Comparison of ENCODE assay signal across 1 cellular context in genomic region chr19:41887711-41888382, GRCh38.
TF ChIP-seq lines count a peak whose summit lies in the region.

No MANE protein-coding gene starts in this region.

TF ChIP-seq in HepG2, 621 proteins besides CTCF, POLR2A, EP300 and RAD21 (continued from another document and continues in another):
- TF ChIP-seq NFE2L2 (IDR thresholded peaks at IDR 0.05; ENCODE audit: low read length) (no peak), FIP1L1 (IDR thresholded peaks at IDR 0.05; ENCODE audit: borderline replicate concordance, insufficient read depth, low read depth, low read length) (peak; percentile 83; the same call in 1 of the 2 replicates), HOXA3 (CRISPR knock-in tag; IDR thresholded peaks at IDR 0.05) (peak; percentile 61; the same call in 1 of the 2 replicates), ZNF576 (CRISPR knock-in tag; IDR thresholded peaks at IDR 0.05) (no peak), ZNF550 (CRISPR knock-in tag; IDR thresholded peaks at IDR 0.05; ENCODE audit: borderline replicate concordance) (no peak), MEIS1 (CRISPR knock-in tag; IDR thresholded peaks at IDR 0.05; ENCODE audit: borderline replicate concordance) (no peak), RAD51 (IDR thresholded peaks at IDR 0.05; ENCODE audit: borderline replicate concordance) (no peak), RERE (CRISPR knock-in tag; IDR thresholded peaks at IDR 0.05; ENCODE audit: low read depth) (peak; percentile 80), ZNF317 (CRISPR knock-in tag; IDR thresholded peaks at IDR 0.05) (no peak; the same call in 1 of the 2 replicates), ZNF296 (CRISPR knock-in tag; conservative IDR thresholded peaks at IDR 0.05) (no peak), TEF (CRISPR knock-in tag; IDR thresholded peaks at IDR 0.05) (no peak), RFX3 (CRISPR knock-in tag; IDR thresholded peaks at IDR 0.05) (no peak), NCOA5 (CRISPR knock-in tag; IDR thresholded peaks at IDR 0.05) (no peak), ZNF724P (CRISPR knock-in tag; IDR thresholded peaks at IDR 0.05; ENCODE audit: borderline replicate concordance) (no peak), PTBP1 (IDR thresholded peaks at IDR 0.05; ENCODE audit: low read depth, low read length, poor library complexity, severe bottlenecking) (peak; percentile 65), HMGA1 (CRISPR knock-in tag; conservative IDR thresholded peaks at IDR 0.05) (no peak), ARNT2 (CRISPR knock-in tag; IDR thresholded peaks at IDR 0.05; ENCODE audit: low read depth) (peak; percentile 57; the same call in 1 of the 2 replicates), KLF15 (CRISPR knock-in tag; IDR thresholded peaks at IDR 0.05; ENCODE audit: borderline replicate concordance) (no peak), MYC (CRISPR knock-in tag; IDR thresholded peaks at IDR 0.05; ENCODE audit: borderline replicate concordance) (no peak; the same call in 1 of the 2 replicates), POLR2AphosphoS5 (IDR thresholded peaks at IDR 0.05; ENCODE audit: low read depth, low read length) (no peak), ZNF644 (CRISPR knock-in tag; IDR thresholded peaks at IDR 0.05; ENCODE audit: low read depth) (no peak), U2AF1 (optimal IDR thresholded peaks at IDR 0.05; ENCODE audit: low read depth, low read length) (no peak), KLF13 (CRISPR knock-in tag; IDR thresholded peaks at IDR 0.05) (no peak), ZNF207 (IDR thresholded peaks at IDR 0.05; ENCODE audit: borderline replicate concordance) (no peak), ZBTB42 (CRISPR knock-in tag; IDR thresholded peaks at IDR 0.05) (no peak), NCOA1 (CRISPR knock-in tag; IDR thresholded peaks at IDR 0.05) (no peak), ZNF44 (CRISPR knock-in tag; IDR thresholded peaks at IDR 0.05) (no peak), MAFF (IDR thresholded peaks at IDR 0.05; ENCODE audit: low read depth, low read length) (no peak), ZNF563 (CRISPR knock-in tag; IDR thresholded peaks at IDR 0.05) (no peak), ZSCAN5A (CRISPR knock-in tag; IDR thresholded peaks at IDR 0.05; ENCODE audit: borderline replicate concordance) (no peak), RARG (CRISPR knock-in tag; IDR thresholded peaks at IDR 0.05; ENCODE audit: low read depth) (no peak), DBP (CRISPR knock-in tag; IDR thresholded peaks at IDR 0.05; ENCODE audit: not compliant biosample characterization) (no peak), THAP11 (CRISPR knock-in tag; IDR thresholded peaks at IDR 0.05) (peak; percentile 74), TBX3 (IDR thresholded peaks at IDR 0.05; ENCODE audit: borderline replicate concordance) (peak; percentile 98), AGO1 (IDR thresholded peaks at IDR 0.05; ENCODE audit: low read depth, low read length, poor library complexity, severe bottlenecking) (peak; percentile 86)
- TF ChIP-seq, protein P1, sequence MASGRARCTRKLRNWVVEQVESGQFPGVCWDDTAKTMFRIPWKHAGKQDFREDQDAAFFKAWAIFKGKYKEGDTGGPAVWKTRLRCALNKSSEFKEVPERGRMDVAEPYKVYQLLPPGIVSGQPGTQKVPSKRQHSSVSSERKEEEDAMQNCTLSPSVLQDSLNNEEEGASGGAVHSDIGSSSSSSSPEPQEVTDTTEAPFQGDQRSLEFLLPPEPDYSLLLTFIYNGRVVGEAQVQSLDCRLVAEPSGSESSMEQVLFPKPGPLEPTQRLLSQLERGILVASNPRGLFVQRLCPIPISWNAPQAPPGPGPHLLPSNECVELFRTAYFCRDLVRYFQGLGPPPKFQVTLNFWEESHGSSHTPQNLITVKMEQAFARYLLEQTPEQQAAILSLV (CRISPR knock-in tag; IDR thresholded peaks at IDR 0.05; ENCODE audit: borderline replicate concordance) = no peak
- TF ChIP-seq, protein P2, sequence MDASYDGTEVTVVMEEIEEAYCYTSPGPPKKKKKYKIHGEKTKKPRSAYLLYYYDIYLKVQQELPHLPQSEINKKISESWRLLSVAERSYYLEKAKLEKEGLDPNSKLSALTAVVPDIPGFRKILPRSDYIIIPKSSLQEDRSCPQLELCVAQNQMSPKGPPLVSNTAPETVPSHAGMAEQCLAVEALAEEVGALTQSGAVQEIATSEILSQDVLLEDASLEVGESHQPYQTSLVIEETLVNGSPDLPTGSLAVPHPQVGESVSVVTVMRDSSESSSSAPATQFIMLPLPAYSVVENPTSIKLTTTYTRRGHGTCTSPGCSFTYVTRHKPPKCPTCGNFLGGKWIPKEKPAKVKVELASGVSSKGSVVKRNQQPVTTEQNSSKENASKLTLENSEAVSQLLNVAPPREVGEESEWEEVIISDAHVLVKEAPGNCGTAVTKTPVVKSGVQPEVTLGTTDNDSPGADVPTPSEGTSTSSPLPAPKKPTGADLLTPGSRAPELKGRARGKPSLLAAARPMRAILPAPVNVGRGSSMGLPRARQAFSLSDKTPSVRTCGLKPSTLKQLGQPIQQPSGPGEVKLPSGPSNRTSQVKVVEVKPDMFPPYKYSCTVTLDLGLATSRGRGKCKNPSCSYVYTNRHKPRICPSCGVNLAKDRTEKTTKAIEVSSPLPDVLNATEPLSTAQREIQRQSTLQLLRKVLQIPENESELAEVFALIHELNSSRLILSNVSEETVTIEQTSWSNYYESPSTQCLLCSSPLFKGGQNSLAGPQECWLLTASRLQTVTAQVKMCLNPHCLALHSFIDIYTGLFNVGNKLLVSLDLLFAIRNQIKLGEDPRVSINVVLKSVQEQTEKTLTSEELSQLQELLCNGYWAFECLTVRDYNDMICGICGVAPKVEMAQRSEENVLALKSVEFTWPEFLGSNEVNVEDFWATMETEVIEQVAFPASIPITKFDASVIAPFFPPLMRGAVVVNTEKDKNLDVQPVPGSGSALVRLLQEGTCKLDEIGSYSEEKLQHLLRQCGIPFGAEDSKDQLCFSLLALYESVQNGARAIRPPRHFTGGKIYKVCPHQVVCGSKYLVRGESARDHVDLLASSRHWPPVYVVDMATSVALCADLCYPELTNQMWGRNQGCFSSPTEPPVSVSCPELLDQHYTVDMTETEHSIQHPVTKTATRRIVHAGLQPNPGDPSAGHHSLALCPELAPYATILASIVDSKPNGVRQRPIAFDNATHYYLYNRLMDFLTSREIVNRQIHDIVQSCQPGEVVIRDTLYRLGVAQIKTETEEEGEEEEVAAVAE (CRISPR knock-in tag; IDR thresholded peaks at IDR 0.05; ENCODE audit: borderline replicate concordance) = no peak
- TF ChIP-seq, protein P3, sequence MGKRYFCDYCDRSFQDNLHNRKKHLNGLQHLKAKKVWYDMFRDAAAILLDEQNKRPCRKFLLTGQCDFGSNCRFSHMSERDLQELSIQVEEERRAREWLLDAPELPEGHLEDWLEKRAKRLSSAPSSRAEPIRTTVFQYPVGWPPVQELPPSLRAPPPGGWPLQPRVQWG (CRISPR knock-in tag; IDR thresholded peaks at IDR 0.05; ENCODE audit: borderline replicate concordance, low read depth) = no peak
- TF ChIP-seq, protein P4, sequence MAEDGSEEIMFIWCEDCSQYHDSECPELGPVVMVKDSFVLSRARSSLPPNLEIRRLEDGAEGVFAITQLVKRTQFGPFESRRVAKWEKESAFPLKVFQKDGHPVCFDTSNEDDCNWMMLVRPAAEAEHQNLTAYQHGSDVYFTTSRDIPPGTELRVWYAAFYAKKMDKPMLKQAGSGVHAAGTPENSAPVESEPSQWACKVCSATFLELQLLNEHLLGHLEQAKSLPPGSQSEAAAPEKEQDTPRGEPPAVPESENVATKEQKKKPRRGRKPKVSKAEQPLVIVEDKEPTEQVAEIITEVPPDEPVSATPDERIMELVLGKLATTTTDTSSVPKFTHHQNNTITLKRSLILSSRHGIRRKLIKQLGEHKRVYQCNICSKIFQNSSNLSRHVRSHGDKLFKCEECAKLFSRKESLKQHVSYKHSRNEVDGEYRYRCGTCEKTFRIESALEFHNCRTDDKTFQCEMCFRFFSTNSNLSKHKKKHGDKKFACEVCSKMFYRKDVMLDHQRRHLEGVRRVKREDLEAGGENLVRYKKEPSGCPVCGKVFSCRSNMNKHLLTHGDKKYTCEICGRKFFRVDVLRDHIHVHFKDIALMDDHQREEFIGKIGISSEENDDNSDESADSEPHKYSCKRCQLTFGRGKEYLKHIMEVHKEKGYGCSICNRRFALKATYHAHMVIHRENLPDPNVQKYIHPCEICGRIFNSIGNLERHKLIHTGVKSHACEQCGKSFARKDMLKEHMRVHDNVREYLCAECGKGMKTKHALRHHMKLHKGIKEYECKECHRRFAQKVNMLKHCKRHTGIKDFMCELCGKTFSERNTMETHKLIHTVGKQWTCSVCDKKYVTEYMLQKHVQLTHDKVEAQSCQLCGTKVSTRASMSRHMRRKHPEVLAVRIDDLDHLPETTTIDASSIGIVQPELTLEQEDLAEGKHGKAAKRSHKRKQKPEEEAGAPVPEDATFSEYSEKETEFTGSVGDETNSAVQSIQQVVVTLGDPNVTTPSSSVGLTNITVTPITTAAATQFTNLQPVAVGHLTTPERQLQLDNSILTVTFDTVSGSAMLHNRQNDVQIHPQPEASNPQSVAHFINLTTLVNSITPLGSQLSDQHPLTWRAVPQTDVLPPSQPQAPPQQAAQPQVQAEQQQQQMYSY (CRISPR knock-in tag; IDR thresholded peaks at IDR 0.05) = no peak
- TF ChIP-seq, protein P5, sequence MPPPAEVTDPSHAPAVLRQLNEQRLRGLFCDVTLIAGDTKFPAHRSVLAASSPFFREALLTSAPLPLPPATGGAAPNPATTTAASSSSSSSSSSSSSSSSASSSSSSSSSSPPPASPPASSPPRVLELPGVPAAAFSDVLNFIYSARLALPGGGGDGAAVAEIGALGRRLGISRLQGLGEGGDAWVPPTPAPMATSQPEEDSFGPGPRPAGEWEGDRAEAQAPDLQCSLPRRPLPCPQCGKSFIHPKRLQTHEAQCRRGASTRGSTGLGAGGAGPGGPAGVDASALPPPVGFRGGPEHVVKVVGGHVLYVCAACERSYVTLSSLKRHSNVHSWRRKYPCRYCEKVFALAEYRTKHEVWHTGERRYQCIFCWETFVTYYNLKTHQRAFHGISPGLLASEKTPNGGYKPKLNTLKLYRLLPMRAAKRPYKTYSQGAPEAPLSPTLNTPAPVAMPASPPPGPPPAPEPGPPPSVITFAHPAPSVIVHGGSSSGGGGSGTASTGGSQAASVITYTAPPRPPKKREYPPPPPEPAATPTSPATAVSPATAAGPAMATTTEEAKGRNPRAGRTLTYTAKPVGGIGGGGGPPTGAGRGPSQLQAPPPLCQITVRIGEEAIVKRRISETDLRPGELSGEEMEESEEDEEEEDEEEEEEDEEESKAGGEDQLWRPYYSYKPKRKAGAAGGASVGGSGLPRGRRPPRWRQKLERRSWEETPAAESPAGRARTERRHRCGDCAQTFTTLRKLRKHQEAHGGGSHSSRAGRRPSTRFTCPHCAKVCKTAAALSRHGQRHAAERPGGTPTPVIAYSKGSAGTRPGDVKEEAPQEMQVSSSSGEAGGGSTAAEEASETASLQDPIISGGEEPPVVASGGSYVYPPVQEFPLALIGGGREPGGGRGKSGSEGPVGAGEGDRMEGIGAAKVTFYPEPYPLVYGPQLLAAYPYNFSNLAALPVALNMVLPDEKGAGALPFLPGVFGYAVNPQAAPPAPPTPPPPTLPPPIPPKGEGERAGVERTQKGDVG (CRISPR knock-in tag; IDR thresholded peaks at IDR 0.05; ENCODE audit: borderline replicate concordance) = no peak
